7 cellular contexts compared by ENCODE assay signal in genomic region chr4:162163892-162164759, GRCh38. TPM values are rescaled to one million over a fixed set of nuclear protein-coding genes. Genes with fewer than 3 reads are reported as not detected.
DNase-seq lines count a peak whose midpoint lies in the region; ATAC-seq and TF ChIP-seq lines count a peak whose summit lies in the region.

FSTL5 (minus strand) TSS chr4:162164000; CDS start chr4:162111396, 52,604 bp downstream.

- peak within 1 kb of the TSS; percentile 76 for H3K4me2 ChIP-seq in H9 (ENCODE audit: insufficient read depth, insufficient read length, low read length)

- H3K9me3 Mint-ChIP-seq in H9: no peaks in the 10 kb centered on the region

- H3K4me3 Mint-ChIP-seq in H9: peak within 1 kb of the TSS; percentile 96 to 99

- no peak within 1 kb of the TSS for H2BK120ac ChIP-seq in H9 (ENCODE audit: low read depth, low read length, poor library complexity, severe bottlenecking)

- no peak within 1 kb of the TSS for H4K91ac ChIP-seq in H9 (ENCODE audit: insufficient read length, low read depth, low read length)

- H3K4me1 Mint-ChIP-seq in H9: peaks cover 10 to 11% of the 10 kb centered on the region in 2 experiments

- H3K27me3 Mint-ChIP-seq in H9 (ENCODE audit: low read depth): peaks cover 21% of the 10 kb centered on the region

- no peak within 1 kb of the TSS for H2BK15ac ChIP-seq in H9 (ENCODE audit: low read depth, low read length)

- peak within 1 kb of the TSS; percentile 17 for H3K56ac ChIP-seq in H9 (ENCODE audit: insufficient read length, low read depth, low read length)

- H3T11ph ChIP-seq in H9 (ENCODE audit: low read length): no peak within 1 kb of the TSS

- H3K79me1 ChIP-seq in H9 (ENCODE audit: insufficient read depth, low read depth, low read length, poor library complexity, severe bottlenecking): no peaks in the 10 kb centered on the region

- H3K27ac ChIP-seq in H9 (ENCODE audit: insufficient read length, low read depth, low read length) (no peak within 1 kb of the TSS), esophagus (ENCODE audit: low read depth in 2 of 2, low read length in 1 of 2) (no peak within 1 kb of the TSS), mucosa of rectum (ENCODE audit: low read depth in 2 of 2, low read length in 2 of 2) (no peak within 1 kb of the TSS), stomach smooth muscle (ENCODE audit: low read length) (no peak within 1 kb of the TSS)

- H3K23ac ChIP-seq in H9 (ENCODE audit: insufficient read length, low read depth, low read length): no peak within 1 kb of the TSS

- H2BK12ac ChIP-seq in H9 (ENCODE audit: insufficient read length, low read depth, low read length): no peak within 1 kb of the TSS

- peak within 1 kb of the TSS; percentile 68 for H2AFZ ChIP-seq in H9 (ENCODE audit: low read length)

- no peak within 1 kb of the TSS for H4K8ac ChIP-seq in H9 (replicated peaks; ENCODE audit: insufficient read length, low read depth, low read length)

- H3K36me3 Mint-ChIP-seq in H9 (ENCODE audit: insufficient read depth in 1 of 3, low read depth in 3 of 3): no peaks in the 10 kb centered on the region

- TF ChIP-seq CTCF in H9 (conservative IDR thresholded peaks at IDR 0.05): no peak

- peak within 1 kb of the TSS; percentile 91 to 98 (median 95); a peak in 5 of 7 replicates for H3K27ac Mint-ChIP-seq in H9

- no CpG with 5 or more reads among the region's 39 CpGs for WGBS in H9 (ENCODE audit: extremely low coverage, insufficient read length, low lambda C conversion rate)
- 5 to 6% methylated on average over 39 of the region's 39 CpGs for WGBS in esophagus, 2 donors

- H3K23me2 ChIP-seq in H9 (ENCODE audit: insufficient read length, low read depth, low read length, poor library complexity, severe bottlenecking): peaks cover 4% of the 10 kb centered on the region

- H3K27me3 ChIP-seq in H9 (ENCODE audit: insufficient read depth, low read length) (no peaks in the 10 kb centered on the region), esophagus (ENCODE audit: control insufficient read depth in 1 of 2, insufficient read depth in 2 of 2, low read length in 2 of 2) (no peaks in the 10 kb centered on the region), mucosa of rectum (ENCODE audit: control insufficient read depth in 2 of 2, insufficient read depth in 2 of 2, low read length in 2 of 2) (peaks cover 0 to 8% of the 10 kb centered on the region in 2 donors), stomach smooth muscle (ENCODE audit: control insufficient read depth in 1 of 2, insufficient read depth in 2 of 2, low read length in 2 of 2) (peaks cover 3 to 5% of the 10 kb centered on the region in 2 donors)

- DNase-seq in H9: peak; percentile 99
- peak; percentile 70 for DNase-seq in NAMALWA (ENCODE audit: low spot score)
- peak; percentile 1 to 3 for DNase-seq in activated CD4-positive, alpha-beta T cell treated with anti-CD3 and anti-CD28 coated beads, Interleukin-2, amount 50 U/mL, for 24 hours (ENCODE audit: low read depth in 1 of 2, low spot score in 1 of 2)

- no peaks in the 10 kb centered on the region for H3K79me2 ChIP-seq in H9 (ENCODE audit: insufficient read depth, low read length)

- H3K18ac ChIP-seq in H9 (ENCODE audit: insufficient read length, low read depth, low read length): peak within 1 kb of the TSS; percentile 65

- H3K4ac ChIP-seq in H9 (ENCODE audit: low read depth, low read length): no peak within 1 kb of the TSS

- H3K4me1 ChIP-seq in H9 (ENCODE audit: insufficient read depth, low read length) (no peaks in the 10 kb centered on the region; the same call in 1 of the 2 replicates), esophagus (ENCODE audit: control insufficient read depth in 2 of 2, insufficient read depth in 2 of 2, low read length in 1 of 2) (peaks cover 0 to 7% of the 10 kb centered on the region in 2 donors), mucosa of rectum (ENCODE audit: control insufficient read depth in 2 of 2, insufficient read depth in 2 of 2, low read length in 2 of 2) (no peaks in the 10 kb centered on the region), stomach smooth muscle (ENCODE audit: control insufficient read depth, insufficient read depth, low read length) (peaks cover 5% of the 10 kb centered on the region)

- H3K36me3 ChIP-seq in esophagus (ENCODE audit: control insufficient read depth in 2 of 2, insufficient read depth in 2 of 2, low read length in 1 of 2) (no peaks in the 10 kb centered on the region), mucosa of rectum (ENCODE audit: control insufficient read depth in 2 of 2, insufficient read depth in 2 of 2, low read length in 2 of 2) (no peaks in the 10 kb centered on the region), stomach smooth muscle (ENCODE audit: control insufficient read depth in 2 of 2, insufficient read depth in 2 of 2, low read length in 2 of 2) (no peaks in the 10 kb centered on the region)

- no peak within 1 kb of the TSS for H2AK5ac ChIP-seq in H9 (ENCODE audit: insufficient read length, low read length)

- H3K14ac ChIP-seq in H9 (ENCODE audit: insufficient read depth, low read length): peak within 1 kb of the TSS; percentile 47; the same call in 1 of the 2 replicates

- no peak within 1 kb of the TSS for H2BK5ac ChIP-seq in H9 (ENCODE audit: insufficient read length, low read length)

- no peak within 1 kb of the TSS for H4K5ac ChIP-seq in H9 (ENCODE audit: insufficient read length, low read depth, low read length)

- peak; percentile 95 for ATAC-seq in GM18498 (IDR thresholded peaks at IDR 0.05; ENCODE audit: unreplicated experiment)

- no peaks in the 10 kb centered on the region for H4K20me1 ChIP-seq in H9 (ENCODE audit: control insufficient read depth, insufficient read depth, insufficient read length)

- no peak within 1 kb of the TSS for H2BK20ac ChIP-seq in H9 (ENCODE audit: low read depth, low read length, poor library complexity, severe bottlenecking)

- H3K9ac ChIP-seq in H9 (ENCODE audit: extremely low read depth, insufficient read length, low read length) (peak within 1 kb of the TSS; percentile 65), mucosa of rectum (ENCODE audit: low read depth in 1 of 2, low read length in 2 of 2) (no peak within 1 kb of the TSS), stomach smooth muscle (ENCODE audit: low read length in 2 of 2) (no peak within 1 kb of the TSS)

- H3K4me3 ChIP-seq in esophagus (ENCODE audit: low read depth in 1 of 2, low read length in 2 of 2) (peak within 1 kb of the TSS; percentile 3 to 32), mucosa of rectum (ENCODE audit: low read length in 2 of 2) (peak within 1 kb of the TSS; percentile 56 to 61), stomach smooth muscle (ENCODE audit: low read length in 2 of 2) (peak within 1 kb of the TSS; percentile 71 to 77)

- H3K9me3 ChIP-seq in H9 (ENCODE audit: control insufficient read depth, low read depth, low read length) (no peaks in the 10 kb centered on the region), esophagus (ENCODE audit: control insufficient read depth in 2 of 2, insufficient read depth in 1 of 2, low read depth in 1 of 2, low read length in 1 of 2) (peaks cover 0 to 4% of the 10 kb centered on the region in 2 donors), mucosa of rectum (ENCODE audit: control insufficient read depth in 2 of 2, low read length in 2 of 2) (no peaks in the 10 kb centered on the region), stomach smooth muscle (ENCODE audit: control insufficient read depth in 2 of 2, low read length in 2 of 2) (no peaks in the 10 kb centered on the region)

RNA-seq across cellular contexts. Expression of gene FSTL5, which starts in this region (rescaled TPM):
- total RNA-seq in H9 (2021): not detected in 2 replicates
- polyA plus RNA-seq in esophagus: not detected

Comparison
In these comparisons a context has a peak if more than half of its experiments do, and no peak if none do; other contexts are left out.
1. Peak in DNase-seq, H3K9ac ChIP-seq and H3K4me2 ChIP-seq in H9; RNA of the gene not detected or under 1 TPM.
2. DNase-seq: peak in every context shown above with its lines; median percentile 99 in H9; 70 in NAMALWA; 2 in activated CD4-positive, alpha-beta T cell treated with anti-CD3 and anti-CD28 coated beads, Interleukin-2, amount 50 U/mL, for 24 hours.
3. H3K4me3 ChIP-seq: peak in every context shown above with its lines; median percentile 74 in stomach smooth muscle; 58 in mucosa of rectum; 18 in esophagus.